In genomic region chr19:56120002-56120370, GRCh38 we compare ENCODE assay signal across 9 cellular contexts. TPM values are rescaled to one million over a fixed set of nuclear protein-coding genes. Genes with fewer than 3 reads are reported as not detected.
DNase-seq lines count a peak whose midpoint lies in the region; ATAC-seq and TF ChIP-seq lines count a peak whose summit lies in the region.
"Had no signal": no experiment of that assay in that cellular context is flagged by ENCODE, and none has a peak within 500 bp of the region (broad histone marks: within the 10 kb centered on the region; RNA-seq: fewer than 3 reads in every experiment).

No MANE protein-coding gene starts in this region.

- H3K27ac ChIP-seq in 22Rv1 (peak overlapping the region; percentile 93), mucosa of rectum (ENCODE audit: low read depth in 2 of 2, low read length in 2 of 2) (peak overlapping the region; percentile 93 to 94)

- peaks cover 35 to 38% of the 10 kb centered on the region in 2 donors for H3K4me1 ChIP-seq in mucosa of rectum (ENCODE audit: control insufficient read depth in 2 of 2, insufficient read depth in 2 of 2, low read length in 2 of 2)

- no peaks in the 10 kb centered on the region for H3K27me3 Mint-ChIP-seq in central memory CD8-positive, alpha-beta T cell

- no peak for TF ChIP-seq CTCF in 22Rv1 (IDR thresholded peaks at IDR 0.05)

- H3K4me1 Mint-ChIP-seq in central memory CD8-positive, alpha-beta T cell = peaks cover 39% of the 10 kb centered on the region

- H3K9ac ChIP-seq in mucosa of rectum (ENCODE audit: low read depth in 1 of 2, low read length in 2 of 2) = peak overlapping the region; percentile 77 to 82

- no peaks in the 10 kb centered on the region for H3K9me3 Mint-ChIP-seq in central memory CD8-positive, alpha-beta T cell

- no peak for ATAC-seq in central memory CD8-positive, alpha-beta T cell (replicated peaks; ENCODE audit: extremely low read depth, poor library complexity, severe bottlenecking)
- ATAC-seq in GM18909 (IDR thresholded peaks at IDR 0.05; ENCODE audit: poor library complexity, unreplicated experiment) (no peak), HG02759 (IDR thresholded peaks at IDR 0.05; ENCODE audit: unreplicated experiment) (no peak)

- peaks cover 4 to 7% of the 10 kb centered on the region in 2 donors for H3K36me3 ChIP-seq in mucosa of rectum (ENCODE audit: control insufficient read depth in 2 of 2, insufficient read depth in 2 of 2, low read length in 2 of 2)

- H3K36me3 Mint-ChIP-seq in central memory CD8-positive, alpha-beta T cell (ENCODE audit: insufficient read depth) = peaks cover 6% of the 10 kb centered on the region

- H3K27me3 ChIP-seq in mucosa of rectum (ENCODE audit: control insufficient read depth in 2 of 2, insufficient read depth in 2 of 2, low read length in 2 of 2) = no peaks in the 10 kb centered on the region

- no peak for DNase-seq in Jurkat, Clone E6-1 (ENCODE audit: low read depth, low spot score)
- DNase-seq in central memory CD8-positive, alpha-beta T cell (ENCODE audit: low spot score in 2 of 2) = no peak
- DNase-seq in activated effector memory CD4-positive, alpha-beta T cell treated with Interleukin-2 at 50 U/mL for 16 hours = no peak
- DNase-seq in NCI-H146 (lab: John Stamatoyannopoulos, UW) = no peak
- DNase-seq: NCI-H748 treated with DMSO at 0.1 percent for 48 hours had no signal

- no peaks in the 10 kb centered on the region for H3K9me3 ChIP-seq in mucosa of rectum (ENCODE audit: control insufficient read depth in 2 of 2, low read length in 2 of 2)

- peak overlapping the region; percentile 97 for H3K27ac Mint-ChIP-seq in central memory CD8-positive, alpha-beta T cell (ENCODE audit: low read depth)

- H3K4me3 Mint-ChIP-seq in central memory CD8-positive, alpha-beta T cell = peak overlapping the region; percentile 73

- H3K4me3 ChIP-seq in Jurkat, Clone E6-1 (ENCODE audit: low read length) = peak overlapping the region; percentile 78
- H3K4me3 ChIP-seq in mucosa of rectum (ENCODE audit: low read length in 2 of 2) = peak overlapping the region; percentile 77 to 81

RNA-seq across cellular contexts. Expression of gene ZNF787, which starts 1.1 kb away (rescaled TPM):
- 17.8 TPM for polyA plus RNA-seq in Jurkat, Clone E6-1 (2012; ENCODE audit: insufficient read depth, insufficient read length)

RNA-seq across cellular contexts. Expression of gene ZNF444, which starts 21.1 kb away (rescaled TPM):
- 44.7 TPM for polyA plus RNA-seq in Jurkat, Clone E6-1 (2012; ENCODE audit: insufficient read depth, insufficient read length)

RNA-seq across cellular contexts. Expression of gene GALP, which starts 55.8 kb away (rescaled TPM):
- not detected for polyA plus RNA-seq in Jurkat, Clone E6-1 (2012; ENCODE audit: insufficient read depth, insufficient read length)
